8 cellular contexts compared by ENCODE assay signal in the genomic region with DNA sequence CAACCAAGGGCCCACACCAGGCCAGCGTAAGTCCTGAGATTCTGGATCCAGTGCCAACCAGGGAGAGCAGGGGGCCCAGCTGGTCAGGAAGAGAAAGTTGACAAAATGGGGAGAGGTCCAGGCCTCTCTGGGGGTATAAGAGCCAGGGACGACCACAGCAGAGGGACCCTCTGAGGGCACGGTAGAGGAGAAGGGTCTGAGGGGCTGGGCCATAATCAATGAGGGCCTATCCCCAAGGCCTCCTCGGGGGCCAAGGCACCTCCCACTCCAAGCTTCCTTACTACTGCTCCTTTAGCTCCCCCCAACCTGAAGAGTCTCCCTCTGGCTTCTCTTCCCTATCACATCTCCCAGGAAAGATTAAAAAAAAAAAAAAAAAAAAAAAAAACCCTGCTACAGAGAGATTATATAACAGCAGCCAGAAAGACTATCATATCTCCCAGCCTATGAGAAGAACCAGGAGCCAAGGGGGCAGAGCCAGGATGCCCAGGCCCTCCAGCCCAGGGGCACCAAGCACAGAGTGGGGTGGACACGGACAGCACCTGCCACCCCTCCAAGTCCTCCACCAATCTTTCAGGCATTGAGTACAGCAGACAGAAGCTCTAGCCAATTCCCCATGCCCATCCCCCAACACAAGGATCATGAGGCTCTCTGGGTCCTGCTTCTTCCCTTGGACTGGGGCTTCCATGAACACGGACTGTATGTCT. TPM values are rescaled to one million over a fixed set of nuclear protein-coding genes. Genes with fewer than 3 reads are reported as not detected.
DNase-seq lines count a peak whose midpoint lies in the region; ATAC-seq and TF ChIP-seq lines count a peak whose summit lies in the region.

No MANE protein-coding gene starts in this region.

- no peak for TF ChIP-seq POLR2A in NB4 (IDR thresholded peaks at IDR 0.05; ENCODE audit: extremely low read depth, insufficient read length)

- no peaks in the 10 kb centered on the region for H3K9me3 ChIP-seq in CD4-positive, CD25-positive, alpha-beta regulatory T cell (ENCODE audit: control insufficient read depth in 2 of 2, low read length in 2 of 2)
- no peaks in the 10 kb centered on the region for H3K9me3 ChIP-seq in effector memory CD4-positive, alpha-beta T cell (ENCODE audit: control insufficient read depth, low read length)
- H3K9me3 ChIP-seq in neutrophil: no peaks in the 10 kb centered on the region

- peaks cover 12% of the 10 kb centered on the region for H3K36me3 ChIP-seq in CD4-positive, CD25-positive, alpha-beta regulatory T cell (ENCODE audit: control insufficient read depth, insufficient read depth, low read length)
- peaks cover 4% of the 10 kb centered on the region for H3K36me3 ChIP-seq in effector memory CD4-positive, alpha-beta T cell (ENCODE audit: control insufficient read depth, insufficient read depth, low read length)
- H3K36me3 ChIP-seq in neutrophil: peaks cover 12% of the 10 kb centered on the region

- peak overlapping the region; percentile 99 for H3K27ac ChIP-seq in CD4-positive, CD25-positive, alpha-beta regulatory T cell (ENCODE audit: insufficient read depth, low read length, poor library complexity, severe bottlenecking)
- H3K27ac ChIP-seq in effector memory CD4-positive, alpha-beta T cell (ENCODE audit: insufficient read depth, low read length, poor library complexity, severe bottlenecking): no peak overlapping the region
- H3K27ac ChIP-seq in neutrophil: peak overlapping the region; percentile 100

- H3K27me3 Mint-ChIP-seq in CD4-positive, CD25-positive, alpha-beta regulatory T cell: no peaks in the 10 kb centered on the region

- TF ChIP-seq CTCF in NB4 (IDR thresholded peaks at IDR 0.05; ENCODE audit: low read depth, low read length) (no peak), neutrophil (IDR thresholded peaks at IDR 0.05) (no peak)

- H3K4me3 Mint-ChIP-seq in CD4-positive, CD25-positive, alpha-beta regulatory T cell: peak overlapping the region; percentile 86 to 97 (median 94)

- peak overlapping the region; percentile 82 to 100 (median 83) for H3K27ac Mint-ChIP-seq in CD4-positive, CD25-positive, alpha-beta regulatory T cell

- H3K4me3 ChIP-seq in CD4-positive, CD25-positive, alpha-beta regulatory T cell (ENCODE audit: low read depth, low read length): peak overlapping the region; percentile 85
- H3K4me3 ChIP-seq in NB4 (ENCODE audit: low read depth, low read length) (peak overlapping the region; percentile 92), neutrophil (ENCODE audit: low read depth in 1 of 2, low read length in 1 of 2) (peak overlapping the region in 1 of 2 experiments; percentile 91)
- peak overlapping the region; percentile 98 for H3K4me3 ChIP-seq in effector memory CD4-positive, alpha-beta T cell (ENCODE audit: insufficient read depth, low read depth, low read length, poor library complexity, severe bottlenecking)

- no peaks in the 10 kb centered on the region for H3K27me3 ChIP-seq in CD4-positive, CD25-positive, alpha-beta regulatory T cell (ENCODE audit: control insufficient read depth, insufficient read depth, low read length)
- H3K27me3 ChIP-seq in effector memory CD4-positive, alpha-beta T cell (replicated peaks; ENCODE audit: control insufficient read depth, insufficient read depth, low read length, poor library complexity, severe bottlenecking): no peaks in the 10 kb centered on the region
- no peaks in the 10 kb centered on the region for H3K27me3 ChIP-seq in neutrophil

- peaks cover 8% of the 10 kb centered on the region for H3K36me3 Mint-ChIP-seq in CD4-positive, CD25-positive, alpha-beta regulatory T cell

- no peak for ATAC-seq in CD4-positive, CD25-positive, alpha-beta regulatory T cell (ENCODE audit: low read depth in 2 of 2)
- ATAC-seq in GM21717 (IDR thresholded peaks at IDR 0.05; ENCODE audit: unreplicated experiment) (no peak), HG03342 (IDR thresholded peaks at IDR 0.05; ENCODE audit: unreplicated experiment) (no peak)

- H3K4me1 ChIP-seq in CD4-positive, CD25-positive, alpha-beta regulatory T cell (ENCODE audit: control insufficient read depth, insufficient read depth, low read length, poor library complexity, severe bottlenecking): peaks cover 87% of the 10 kb centered on the region
- peaks cover 80% of the 10 kb centered on the region for H3K4me1 ChIP-seq in effector memory CD4-positive, alpha-beta T cell (ENCODE audit: control insufficient read depth, insufficient read depth, low read length, poor library complexity, severe bottlenecking)
- peaks cover 44 to 68% of the 10 kb centered on the region in 2 experiments for H3K4me1 ChIP-seq in neutrophil (ENCODE audit: control insufficient read depth in 1 of 2, insufficient read depth in 1 of 2, low read depth in 1 of 2, low read length in 1 of 2)

- peaks cover 11 to 81% (median 62%) of the 10 kb centered on the region in 4 donors for H3K4me1 Mint-ChIP-seq in CD4-positive, CD25-positive, alpha-beta regulatory T cell

- H3K9me3 Mint-ChIP-seq in CD4-positive, CD25-positive, alpha-beta regulatory T cell: no peaks in the 10 kb centered on the region

- no peak for DNase-seq in CD4-positive, CD25-positive, alpha-beta regulatory T cell
- DNase-seq in NB4 (ENCODE audit: low read depth) (no peak), NOMO-1 treated with dmso at 0.1 percent for 144 hours (lab: John Stamatoyannopoulos, UW; ENCODE audit: unreplicated experiment) (no peak), NCI-H69 (lab: John Stamatoyannopoulos, UW) (no peak)
- no peak for DNase-seq in effector memory CD4-positive, alpha-beta T cell

RNA-seq across cellular contexts. Expression of gene MEF2D, which starts 2.7 kb away (rescaled TPM):
- total RNA-seq in CD4-positive, CD25-positive, alpha-beta regulatory T cell: 186 TPM
- polyA plus RNA-seq in CD4-positive, CD25-positive, alpha-beta regulatory T cell: 10 to 100 TPM in 1 of 4 donors, 1 to 10 TPM in 3; 4.6 to 11.5 (median 6.4) TPM
